Comparison of ENCODE assay signal across 8 cellular contexts in genomic region chr9:32551491-32552049, GRCh38. TPM values are rescaled to one million over a fixed set of nuclear protein-coding genes. Genes with fewer than 3 reads are reported as not detected.
DNase-seq lines count a peak whose midpoint lies in the region; ATAC-seq and TF ChIP-seq lines count a peak whose summit lies in the region.

No MANE protein-coding gene starts in this region.

- 2% methylated on average over 31 of the region's 32 CpGs for WGBS in mammary epithelial cell (ENCODE audit: low coverage, missing lambda C conversion rate)

- H3K9me3 ChIP-seq in MG63: no peaks in the 10 kb centered on the region
- no peaks in the 10 kb centered on the region for H3K9me3 ChIP-seq in mammary epithelial cell (replicated peaks; ENCODE audit: insufficient read depth, low read length)

- DNase-seq in MG63: no peak
- DNase-seq in UCSD-AML1 (lab: John Stamatoyannopoulos, UW; ENCODE audit: unreplicated experiment): peak; percentile 51
- no peak for DNase-seq in mammary epithelial cell
- DNase-seq in stimulated activated CD4-positive, alpha-beta T cell treated with anti-CD3 and anti-CD28 coated beads, Interleukin-1b, Interleukin-23, amount 100 ng/mL, for 48 hours: peak; percentile 60

- ATAC-seq in GM18498 (IDR thresholded peaks at IDR 0.05; ENCODE audit: unreplicated experiment) (peak; percentile 0), GM19397 (IDR thresholded peaks at IDR 0.05; ENCODE audit: unreplicated experiment) (no peak), GM21447 (IDR thresholded peaks at IDR 0.05; ENCODE audit: unreplicated experiment) (no peak)

- H3K27me3 ChIP-seq in MG63: no peaks in the 10 kb centered on the region
- no peaks in the 10 kb centered on the region for H3K27me3 ChIP-seq in mammary epithelial cell (ENCODE audit: insufficient read depth, low read length)
- no peaks in the 10 kb centered on the region for H3K27me3 ChIP-seq in layer of hippocampus (ENCODE audit: control insufficient read depth, insufficient read depth, low read length)

- TF ChIP-seq CTCF in mammary epithelial cell (conservative IDR thresholded peaks at IDR 0.05 in 1 of 2, IDR thresholded peaks at IDR 0.05 in 1 of 2; ENCODE audit: extremely low read depth in 1 of 2, insufficient read depth in 1 of 2, low read depth in 1 of 2, low read length in 2 of 2): no peak

- in situ Hi-C loops in mammary epithelial cell (cut with MboI; ENCODE audit: low sequenced_read_pairs in 2 of 2): no loop called here

- peaks cover 5% of the 10 kb centered on the region for H4K20me1 ChIP-seq in mammary epithelial cell (ENCODE audit: insufficient read depth, low read length)

- peak overlapping the region; percentile 96 for H3K9ac ChIP-seq in mammary epithelial cell (ENCODE audit: insufficient read depth, low read length)

- peak overlapping the region; percentile 91 for H2AFZ ChIP-seq in mammary epithelial cell (ENCODE audit: low read depth, low read length)

- peaks cover 84% of the 10 kb centered on the region for H3K79me2 ChIP-seq in mammary epithelial cell (ENCODE audit: insufficient read depth, low read length)

- intact Hi-C loops in mammary epithelial cell (cut with micrococcal nuclease): loop anchor here (1.0 to 2.0 kb wide), 2 partner anchors 21 to 25 kb away; partner anchors contain the start of gene RIGI

- CTCF ChIA-PET in mammary epithelial cell (lab: Charles Lee; ENCODE audit: low non-redundant PET): interaction anchor here (0.6 kb wide), 1 partner anchor 23 kb away, joined by 3 read pairs; no protein-coding TSS in a partner anchor

- H3K36me3 ChIP-seq in MG63 (peaks cover 7% of the 10 kb centered on the region), mammary epithelial cell (ENCODE audit: insufficient read depth, low read length) (no peaks in the 10 kb centered on the region)

- H3K4me3 ChIP-seq in MG63 (peak overlapping the region; percentile 79), mammary epithelial cell (replicated peaks in 1 of 3; ENCODE audit: insufficient read depth in 1 of 3, low read depth in 2 of 3, low read length in 3 of 3) (peak overlapping the region; percentile 85 to 99 (median 91))

- dilution Hi-C loops in mammary epithelial cell (cut with HindIII; ENCODE audit: low sequenced_read_pairs): loop anchor here (25.0 kb wide), 1 partner anchor 114 kb away; no protein-coding TSS in a partner anchor

- BruUV-seq in mammary epithelial cell (replicated peaks; lab: Mats Ljungman, UMichigan): no TSS peak

- peaks cover 9% of the 10 kb centered on the region for H3K4me1 ChIP-seq in mammary epithelial cell (ENCODE audit: insufficient read depth, low read length)

- peak overlapping the region; percentile 97 for H3K4me2 ChIP-seq in mammary epithelial cell (ENCODE audit: insufficient read depth, low read depth, low read length)

- H3K27ac ChIP-seq in mammary epithelial cell (ENCODE audit: insufficient read depth, low read depth, low read length) (peak overlapping the region; percentile 96), layer of hippocampus (ENCODE audit: low read depth, low read length) (peak overlapping the region; percentile 98)

RNA-seq across cellular contexts. Expression of gene SMIM27, which starts 0.6 kb away (rescaled TPM):
- total RNA-seq in MG63 (2014; rRNA removed; shearing (Covaris generic); ENCODE audit: low replicate concordance): 1.7 TPM in 1 of 2 replicates, not detected in the other
- 10 to 100 TPM in 1 of 2 donors, 1 to 10 TPM in 1; 4.8 to 11.3 TPM for total RNA-seq in mammary epithelial cell
- 1.4 TPM for polyA plus RNA-seq in mammary epithelial cell
- not detected for polyA minus RNA-seq in mammary epithelial cell

RNA-seq across cellular contexts. Expression of gene TOPORS, which starts 0.8 kb away (rescaled TPM):
- total RNA-seq in MG63 (2014; rRNA removed; shearing (Covaris generic); ENCODE audit: low replicate concordance): 7.8 and 9.4 TPM in 2 replicates
- 10 to 100 TPM; 15.9 to 29.0 TPM for total RNA-seq in mammary epithelial cell
- 11.1 TPM for polyA plus RNA-seq in mammary epithelial cell
- polyA minus RNA-seq in mammary epithelial cell: 21.3 TPM

RNA-seq across cellular contexts. Expression of gene NDUFB6, which starts 21.4 kb away (rescaled TPM):
- total RNA-seq in MG63 (2014; rRNA removed; shearing (Covaris generic); ENCODE audit: low replicate concordance): 77.0 and 86.4 TPM in 2 replicates
- 10 to 100 TPM; 22.8 to 52.2 TPM for total RNA-seq in mammary epithelial cell
- polyA plus RNA-seq in mammary epithelial cell: 60.5 TPM
- polyA minus RNA-seq in mammary epithelial cell: not detected

RNA-seq across cellular contexts. Expression of gene RIGI, which starts 25.6 kb away (rescaled TPM):
- total RNA-seq in MG63 (2014; rRNA removed; shearing (Covaris generic); ENCODE audit: low replicate concordance): 3.5 and 3.8 TPM in 2 replicates
- total RNA-seq in mammary epithelial cell: 1 to 10 TPM; 4.7 to 8.6 TPM
- polyA plus RNA-seq in mammary epithelial cell: 3.4 TPM
- polyA minus RNA-seq in mammary epithelial cell: 5.5 TPM

Comparison
In these comparisons a context has a peak if more than half of its experiments do, and no peak if none do; other contexts are left out.
1. DNase-seq: peak in UCSD-AML1 (single experiment) and stimulated activated CD4-positive, alpha-beta T cell treated with anti-CD3 and anti-CD28 coated beads, Interleukin-1b, Interleukin-23, amount 100 ng/mL, for 48 hours (single experiment); none in MG63 (single experiment) and mammary epithelial cell (single experiment).